ENCODE assay signal across 11 cellular contexts in the genomic region with DNA sequence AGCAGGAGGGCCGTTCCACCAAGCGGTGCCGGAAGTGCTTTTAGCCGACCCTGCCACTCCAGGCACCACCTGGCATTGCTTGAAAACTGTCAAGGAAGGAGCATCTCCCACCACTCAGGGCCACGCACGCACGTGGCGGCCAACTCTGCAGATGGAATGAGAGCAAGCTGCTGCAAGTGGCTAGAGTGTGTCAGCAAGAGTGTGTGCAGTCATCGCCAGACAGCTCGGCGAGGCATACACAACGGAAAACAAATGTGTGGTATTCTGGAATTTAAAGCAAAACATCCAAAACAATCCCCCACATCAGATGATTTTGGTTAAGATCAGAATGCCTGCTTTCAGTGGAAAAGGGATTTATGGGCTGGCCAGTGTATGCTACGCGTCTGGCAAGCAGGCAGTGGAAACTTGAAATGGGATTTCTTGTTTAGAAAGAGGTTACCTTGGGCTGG. TPM values are rescaled to one million over a fixed set of nuclear protein-coding genes. Genes with fewer than 3 reads are reported as not detected.
A peak's percentile ranks its signal among the peaks of the same experiment; 100 is the strongest.
DNase-seq lines count a peak whose midpoint lies in the region; ATAC-seq and FAIRE-seq lines count a peak whose summit lies in the region.
"Had no signal": no experiment of that assay in that cellular context is flagged by ENCODE, and none has a peak within 500 bp of the region (broad histone marks: within the 10 kb centered on the region; RNA-seq: fewer than 3 reads in every experiment).

No MANE protein-coding gene starts in this region.

- peaks cover 5 to 11% of the 10 kb centered on the region in 2 donors for H3K4me1 ChIP-seq in small intestine (ENCODE audit: control insufficient read depth in 2 of 2, insufficient read depth in 1 of 2, low read depth in 1 of 2, low read length in 1 of 2)

- peak; percentile 83 for DNase-seq in GM04504 (ENCODE audit: low read depth)
- peak; percentile 95 for DNase-seq in astrocyte of the hippocampus (ENCODE audit: low read depth, low spot score)
- DNase-seq in iris pigment epithelial cell (ENCODE audit: low read depth) = peak; percentile 65
- DNase-seq in substantia nigra (lab: John Stamatoyannopoulos, UW) = no peak
- no peak for DNase-seq in small intestine
- DNase-seq in stimulated activated naive CD8-positive, alpha-beta T cell treated with anti-CD3 and anti-CD28 coated beads, Interleukin-15, Interleukin-2, amounts not matched to agents 100 U/mL and 50 U/mL, for 24 hours = no peak
- no peak for DNase-seq in NCI-H2227 treated with DMSO at 0.1 percent for 48 hours (lab: John Stamatoyannopoulos, UW)
- DNase-seq: activated T-cell treated with anti-CD3 and anti-CD28 coated beads for 4 hours, NCI-H1436, psoas muscle had no signal

- no peak for FAIRE-seq in small intestine (lab: Jason Lieb, UNC)

- no peaks in the 10 kb centered on the region for H3K36me3 ChIP-seq in small intestine (ENCODE audit: control insufficient read depth in 2 of 2, insufficient read depth in 2 of 2, low read length in 2 of 2)

- no peaks in the 10 kb centered on the region for H3K9me3 ChIP-seq in small intestine (ENCODE audit: control insufficient read depth, low read depth)
- H3K9me3 ChIP-seq: psoas muscle had no signal

- no peaks in the 10 kb centered on the region for H3K27me3 ChIP-seq in small intestine (ENCODE audit: control insufficient read depth in 2 of 2, insufficient read depth in 2 of 2, low read length in 2 of 2)

- ATAC-seq in stimulated activated naive CD8-positive, alpha-beta T cell treated with anti-CD3 and anti-CD28 coated beads, Interleukin-15, Interleukin-2, amounts not matched to agents 100 U/mL and 50 U/mL, for 24 hours = no peak
- no peak for ATAC-seq in GM18858 (IDR thresholded peaks at IDR 0.05; ENCODE audit: unreplicated experiment)

- H3K4me3 ChIP-seq in small intestine (ENCODE audit: low read depth in 1 of 2, low read length in 2 of 2) = no peak overlapping the region
- H3K4me3 ChIP-seq: psoas muscle had no signal

- peak overlapping the region; percentile 58 for H3K27ac ChIP-seq in substantia nigra (ENCODE audit: low read depth, low read length, poor library complexity, severe bottlenecking)
- H3K27ac ChIP-seq in small intestine (ENCODE audit: low read depth in 1 of 2, low read length in 1 of 2) = peak overlapping the region in 1 of 2 donors; percentile 6
- H3K27ac ChIP-seq: psoas muscle had no signal

- 74 to 85% (median 83%) methylated on average over 14 of the region's 14 CpGs for WGBS in small intestine, 3 donors

RNA-seq across cellular contexts. Expression of gene CD9, which starts 11.2 kb away (rescaled TPM):
- 100 to 1,000 TPM in 1 of 3 donors, 10 to 100 TPM in 2; 46.2 to 296 (median 47.2) TPM for polyA plus RNA-seq in small intestine

Comparison
In these comparisons a context has a peak if more than half of its experiments do, and no peak if none do; other contexts are left out.
1. DNase-seq: peak in GM04504 (single experiment), astrocyte of the hippocampus (single experiment) and iris pigment epithelial cell (single experiment); none in substantia nigra (0 of 49), small intestine (single experiment), stimulated activated naive CD8-positive, alpha-beta T cell treated with anti-CD3 and anti-CD28 coated beads, Interleukin-15, Interleukin-2, amounts not matched to agents 100 U/mL and 50 U/mL, for 24 hours (single experiment) and NCI-H2227 treated with DMSO at 0.1 percent for 48 hours (single experiment).